Comparison of ENCODE assay signal across 9 cellular contexts in the genomic region with DNA sequence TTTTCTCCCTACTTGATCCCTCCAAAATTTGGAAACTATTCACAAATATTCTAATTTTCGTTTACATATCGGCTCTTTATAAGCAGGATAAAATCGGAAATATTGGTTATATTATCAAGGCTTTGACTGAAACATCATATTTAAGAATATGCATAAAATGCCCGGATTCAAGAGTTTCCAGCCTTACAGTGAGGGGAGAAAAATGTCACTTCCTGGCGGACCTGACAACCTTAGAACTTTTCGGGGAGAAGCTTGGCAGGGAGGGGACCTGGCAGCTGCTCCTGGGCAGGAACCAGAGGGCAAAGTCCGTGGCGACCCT. TPM values are rescaled to one million over a fixed set of nuclear protein-coding genes. Genes with fewer than 3 reads are reported as not detected.
DNase-seq lines count a peak whose midpoint lies in the region; ATAC-seq, FAIRE-seq and TF ChIP-seq lines count a peak whose summit lies in the region.
"Had no signal": no experiment of that assay in that cellular context is flagged by ENCODE, and none has a peak within 500 bp of the region (broad histone marks: within the 10 kb centered on the region; RNA-seq: fewer than 3 reads in every experiment).

No MANE protein-coding gene starts in this region.

- peak overlapping the region; percentile 12; the same call in 1 of the 2 replicates for H2AFZ ChIP-seq in OCI-LY3 (ENCODE audit: low read depth, low read length)

- H3K79me2 ChIP-seq in OCI-LY3 (ENCODE audit: low read length): no peaks in the 10 kb centered on the region

- no peaks in the 10 kb centered on the region for H3K9me3 ChIP-seq in OCI-LY3 (ENCODE audit: insufficient read depth, low read length)

- no peaks in the 10 kb centered on the region for H4K20me1 ChIP-seq in OCI-LY3 (ENCODE audit: insufficient read depth, low read length)

- no peak overlapping the region for H3K27ac Mint-ChIP-seq in T-helper 1 cell treated with Interleukin-12 subunit alpha and Interleukin-12 subunit beta and Interleukin-4 antibody, amounts not matched to agents 30 μg/mL and 1 μg/mL, for 36 hours

- H3K4me3 ChIP-seq in OCI-LY3 (ENCODE audit: low read length) (peak overlapping the region; percentile 83), rectal smooth muscle tissue (ENCODE audit: low read length) (peak overlapping the region; percentile 78)

- no peak for DNase-seq in T-helper 1 cell
- DNase-seq in epithelial cell of prostate (ENCODE audit: low read depth, low spot score): no peak
- no peak for DNase-seq in left lobe of liver (ENCODE audit: low spot score)
- no peak for DNase-seq in EL
- DNase-seq in HTR-8/SVneo (ENCODE audit: insufficient read length, low spot score): no peak

- no peaks in the 10 kb centered on the region for H3K9me3 Mint-ChIP-seq in T-helper 1 cell treated with Interleukin-12 subunit alpha and Interleukin-12 subunit beta and Interleukin-4 antibody, amounts not matched to agents 30 μg/mL and 1 μg/mL, for 36 hours

- H3K27me3 ChIP-seq in OCI-LY3 (ENCODE audit: low read depth, low read length) (peaks cover 35% of the 10 kb centered on the region), rectal smooth muscle tissue (ENCODE audit: control insufficient read depth, insufficient read depth, low read length) (no peaks in the 10 kb centered on the region)

- H3K4me3 Mint-ChIP-seq in T-helper 1 cell treated with Interleukin-12 subunit alpha and Interleukin-12 subunit beta and Interleukin-4 antibody, amounts not matched to agents 30 μg/mL and 1 μg/mL, for 36 hours: peak overlapping the region; percentile 61

- H3K36me3 ChIP-seq in OCI-LY3 (replicated peaks; ENCODE audit: low read depth, low read length) (no peaks in the 10 kb centered on the region), rectal smooth muscle tissue (ENCODE audit: control insufficient read depth, insufficient read depth, low read length) (no peaks in the 10 kb centered on the region)

- peaks cover 8% of the 10 kb centered on the region for H3K4me1 Mint-ChIP-seq in T-helper 1 cell treated with Interleukin-12 subunit alpha and Interleukin-12 subunit beta and Interleukin-4 antibody, amounts not matched to agents 30 μg/mL and 1 μg/mL, for 36 hours (ENCODE audit: low read depth)

- TF ChIP-seq CTCF in OCI-LY3 (IDR thresholded peaks at IDR 0.05; ENCODE audit: low read depth, low read length): no peak

- H3K27ac ChIP-seq in OCI-LY3 (ENCODE audit: low read length) (no peak overlapping the region), epithelial cell of prostate (peak overlapping the region; percentile 44), rectal smooth muscle tissue (ENCODE audit: low read depth, low read length) (peak overlapping the region; percentile 68)

- peak overlapping the region; percentile 84 for H3K4me2 ChIP-seq in OCI-LY3 (ENCODE audit: low read length)

- H3K36me3 Mint-ChIP-seq in T-helper 1 cell treated with Interleukin-12 subunit alpha and Interleukin-12 subunit beta and Interleukin-4 antibody, amounts not matched to agents 30 μg/mL and 1 μg/mL, for 36 hours (ENCODE audit: low read depth): no peaks in the 10 kb centered on the region

- no peaks in the 10 kb centered on the region for H3K4me1 ChIP-seq in OCI-LY3 (ENCODE audit: low read length)
- H3K4me1 ChIP-seq in rectal smooth muscle tissue (ENCODE audit: control insufficient read depth, insufficient read depth, low read length): no peaks in the 10 kb centered on the region

- no peak for ATAC-seq in left lobe of liver

- no peak for FAIRE-seq in HTR-8/SVneo (lab: Jason Lieb, UNC)

- peaks cover 37% of the 10 kb centered on the region for H3K27me3 Mint-ChIP-seq in T-helper 1 cell treated with Interleukin-12 subunit alpha and Interleukin-12 subunit beta and Interleukin-4 antibody, amounts not matched to agents 30 μg/mL and 1 μg/mL, for 36 hours (ENCODE audit: low read depth)

- peak overlapping the region; percentile 37; the same call in 1 of the 2 replicates for H3K9ac ChIP-seq in OCI-LY3 (ENCODE audit: low read length)
- H3K9ac ChIP-seq in rectal smooth muscle tissue (ENCODE audit: low read length): no peak overlapping the region

RNA-seq across cellular contexts. Expression of a gene that starts 10.9 kb away (rescaled TPM):
- total RNA-seq in left lobe of liver: not detected
- total RNA-seq: temporal lobe had no signal
